38 cellular contexts compared by ENCODE assay signal in the genomic region with DNA sequence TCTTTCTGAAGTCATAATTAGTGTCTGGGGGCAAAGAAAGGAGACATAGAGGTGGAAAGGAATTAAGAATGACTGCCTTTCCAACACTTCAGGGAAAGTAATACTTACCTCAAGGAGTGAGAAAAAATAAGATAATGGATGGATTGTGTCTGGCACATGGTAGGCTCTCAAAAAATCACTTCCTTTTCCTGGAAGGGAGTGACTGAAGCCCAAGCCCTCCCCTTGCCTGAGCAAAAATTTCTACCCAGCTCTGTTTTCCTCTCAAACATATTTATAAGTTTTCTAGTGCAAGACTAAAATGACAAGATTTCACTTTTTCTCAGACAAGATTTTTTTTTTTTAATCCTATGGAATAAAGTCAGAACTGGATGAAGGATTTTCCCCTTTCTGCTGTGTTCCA.
"Had no signal": no experiment of that assay in that cellular context is flagged by ENCODE, and none has a peak within 500 bp of the region (broad histone marks: within the 10 kb centered on the region; RNA-seq: fewer than 3 reads in every experiment).

No MANE protein-coding gene starts in this region.

- H3K36me3 ChIP-seq: adrenal gland, ascending aorta, brain microvascular endothelial cell, breast epithelium, cardiac muscle cell had no signal

- H3K4me1 Mint-ChIP-seq: central memory CD8-positive, alpha-beta T cell had no signal

- H3K27ac Mint-ChIP-seq: activated naive CD4-positive, alpha-beta T cell treated with anti-CD3 and anti-CD28 coated beads for 36 hours; activated naive CD4-positive, alpha-beta T cell treated with anti-CD3 and anti-CD28 coated beads, Interleukin-2, amount 10 ng/mL, durations not matched to agents 7 days and 5 days; activated naive CD4-positive, alpha-beta T cell treated with anti-CD3 and anti-CD28 coated beads, Interleukin-2, amount 50 U/mL, for 24 hours; activated naive CD4-positive, alpha-beta T cell treated with anti-CD3 and anti-CD28 coated beads, Interleukin-2, amount 50 U/mL, for 72 hours; activated naive CD8-positive, alpha-beta T cell; activated naive CD8-positive, alpha-beta T cell treated with anti-CD3 and anti-CD28 coated beads for 36 hours; activated naive CD8-positive, alpha-beta T cell treated with anti-CD3 and anti-CD28 coated beads, Interleukin-2, amount 10 ng/mL, durations not matched to agents 7 days and 5 days; activated naive CD8-positive, alpha-beta T cell treated with anti-CD3 and anti-CD28 coated beads, Interleukin-2, amount 50 U/mL, for 24 hours; activated T-cell treated with anti-CD3 and anti-CD28 coated beads, Interleukin-2, amount 50 U/mL, for 24 hours; activated T-cell treated with anti-CD3 and anti-CD28 coated beads, Interleukin-2, amount 50 U/mL, for 72 hours; activated T-helper 1 cell treated with anti-CD3 and anti-CD28 coated beads, Interleukin-12 subunit alpha, Interleukin-12 subunit beta, Interleukin-2, Interleukin-4 antibody, amounts not matched to agents 30 ng/mL and 10 ng/mL and 1 ng/mL, durations not matched to agents 14 hours and 24 hours and 36 hours; activated T-helper 17 cell treated with anti-CD3 and anti-CD28 coated beads, Interleukin-2, amount 50 U/mL, for 72 hours; activated T-helper 2 cell treated with anti-CD3 and anti-CD28 coated beads, Interferon-gamma antibody, Interleukin-2, Interleukin-4, amounts not matched to agents 10 μg/mL and 5 μg/mL and 100 μg/mL, durations not matched to agents 14 hours and 24 hours and 36 hours had no signal

- ATAC-seq: activated naive CD4-positive, alpha-beta T cell treated with anti-CD3 and anti-CD28 coated beads, Interleukin-2, amount 50 U/mL, for 72 hours; activated naive CD8-positive, alpha-beta T cell treated with anti-CD3 and anti-CD28 coated beads, Interleukin-2, amount 50 U/mL, for 24 hours; activated T-cell treated with anti-CD3 and anti-CD28 coated beads, Interleukin-2, amount 50 U/mL, for 4 hours; activated T-cell treated with anti-CD3 and anti-CD28 coated beads, Interleukin-2, amount 50 U/mL, for 72 hours; activated T-helper 17 cell treated with anti-CD3 and anti-CD28 coated beads, Interleukin-2, amount 50 U/mL, for 72 hours; body of pancreas had no signal

- H3K27me3 ChIP-seq: adrenal gland, ascending aorta, body of pancreas, brain microvascular endothelial cell, cardiac muscle cell had no signal

- H3K27me3 Mint-ChIP-seq: activated naive CD4-positive, alpha-beta T cell treated with anti-CD3 and anti-CD28 coated beads, Interleukin-2, amount 10 ng/mL, durations not matched to agents 7 days and 5 days; activated naive CD4-positive, alpha-beta T cell treated with anti-CD3 and anti-CD28 coated beads, Interleukin-2, amount 50 U/mL, for 24 hours; brain had no signal

- H3K4me3 ChIP-seq: adrenal gland, ascending aorta, body of pancreas, breast epithelium, cardiac muscle cell had no signal

- H3K9me3 Mint-ChIP-seq: activated naive CD4-positive, alpha-beta T cell treated with anti-CD3 and anti-CD28 coated beads for 36 hours; activated naive CD4-positive, alpha-beta T cell treated with anti-CD3 and anti-CD28 coated beads, Interleukin-2, amount 10 ng/mL, durations not matched to agents 7 days and 5 days; activated naive CD4-positive, alpha-beta T cell treated with anti-CD3 and anti-CD28 coated beads, Interleukin-2, amount 50 U/mL, for 24 hours; activated naive CD8-positive, alpha-beta T cell treated with anti-CD3 and anti-CD28 coated beads for 36 hours; activated naive CD8-positive, alpha-beta T cell treated with anti-CD3 and anti-CD28 coated beads, Interleukin-2, amount 10 ng/mL, durations not matched to agents 7 days and 5 days; activated naive CD8-positive, alpha-beta T cell treated with anti-CD3 and anti-CD28 coated beads, Interleukin-2, amount 50 U/mL, for 24 hours; activated T-cell treated with anti-CD3 and anti-CD28 coated beads, Interleukin-2, amount 50 U/mL, for 24 hours; activated T-cell treated with anti-CD3 and anti-CD28 coated beads, Interleukin-2, amount 50 U/mL, for 4 hours; activated T-cell treated with anti-CD3 and anti-CD28 coated beads, Interleukin-2, amount 50 U/mL, for 72 hours; activated T-helper 1 cell treated with anti-CD3 and anti-CD28 coated beads, Interleukin-12 subunit alpha, Interleukin-12 subunit beta, Interleukin-2, Interleukin-4 antibody, amounts not matched to agents 30 ng/mL and 10 ng/mL and 1 ng/mL, durations not matched to agents 14 hours and 24 hours and 36 hours; activated T-helper 17 cell treated with anti-CD3 and anti-CD28 coated beads, Interleukin-2, amount 50 U/mL, for 72 hours; activated T-helper 2 cell treated with anti-CD3 and anti-CD28 coated beads, Interferon-gamma antibody, Interleukin-2, Interleukin-4, amounts not matched to agents 10 μg/mL and 5 μg/mL and 100 μg/mL, durations not matched to agents 14 hours and 24 hours and 36 hours; central memory CD8-positive, alpha-beta T cell had no signal

- H3K9me3 ChIP-seq: adrenal gland, ascending aorta, body of pancreas, breast epithelium had no signal

- H3K4me3 Mint-ChIP-seq: activated naive CD4-positive, alpha-beta T cell treated with anti-CD3 and anti-CD28 coated beads for 36 hours; activated naive CD4-positive, alpha-beta T cell treated with anti-CD3 and anti-CD28 coated beads, Interleukin-2, amount 10 ng/mL, durations not matched to agents 7 days and 5 days; activated naive CD4-positive, alpha-beta T cell treated with anti-CD3 and anti-CD28 coated beads, Interleukin-2, amount 50 U/mL, for 24 hours; activated naive CD8-positive, alpha-beta T cell; activated naive CD8-positive, alpha-beta T cell treated with anti-CD3 and anti-CD28 coated beads for 36 hours; activated naive CD8-positive, alpha-beta T cell treated with anti-CD3 and anti-CD28 coated beads, Interleukin-2, amount 10 ng/mL, durations not matched to agents 7 days and 5 days; activated naive CD8-positive, alpha-beta T cell treated with anti-CD3 and anti-CD28 coated beads, Interleukin-2, amount 50 U/mL, for 24 hours; activated T-cell treated with anti-CD3 and anti-CD28 coated beads, Interleukin-2, amount 50 U/mL, for 24 hours; activated T-cell treated with anti-CD3 and anti-CD28 coated beads, Interleukin-2, amount 50 U/mL, for 4 hours; activated T-cell treated with anti-CD3 and anti-CD28 coated beads, Interleukin-2, amount 50 U/mL, for 72 hours; activated T-helper 1 cell treated with anti-CD3 and anti-CD28 coated beads, Interleukin-12 subunit alpha, Interleukin-12 subunit beta, Interleukin-2, Interleukin-4 antibody, amounts not matched to agents 30 ng/mL and 10 ng/mL and 1 ng/mL, durations not matched to agents 14 hours and 24 hours and 36 hours; activated T-helper 17 cell treated with anti-CD3 and anti-CD28 coated beads, Interleukin-2, amount 50 U/mL, for 72 hours; brain; central memory CD8-positive, alpha-beta T cell had no signal

- DNase-seq: activated effector memory CD4-positive, alpha-beta T cell treated with anti-CD3 and anti-CD28 coated beads, Interleukin-2, amount 50 U/mL, for 16 hours; activated effector memory CD4-positive, alpha-beta T cell treated with Interleukin-2 at 50 U/mL for 16 hours; activated gamma-delta T cell; activated gamma-delta T cell treated with Interleukin-2 at 50 U/mL for 16 hours; activated naive CD4-positive, alpha-beta T cell; activated naive CD4-positive, alpha-beta T cell treated with anti-CD3 and anti-CD28 coated beads for 36 hours; activated naive CD4-positive, alpha-beta T cell treated with anti-CD3 and anti-CD28 coated beads, Interleukin-2, amount 10 ng/mL, durations not matched to agents 7 days and 5 days; activated naive CD4-positive, alpha-beta T cell treated with anti-CD3 and anti-CD28 coated beads, Interleukin-2, amount 50 U/mL, for 16 hours; activated naive CD8-positive, alpha-beta T cell treated with anti-CD3 and anti-CD28 coated beads for 36 hours; activated naive CD8-positive, alpha-beta T cell treated with anti-CD3 and anti-CD28 coated beads, Interleukin-2, amount 10 ng/mL, durations not matched to agents 7 days and 5 days; activated naive CD8-positive, alpha-beta T cell treated with anti-CD3 and anti-CD28 coated beads, Interleukin-2, amount 50 U/mL, for 24 hours; activated T-cell treated with anti-CD3 and anti-CD28 coated beads for 4 hours; activated T-cell treated with anti-CD3 and anti-CD28 coated beads, Interleukin-2, amount 50 U/mL, for 1 hour; activated T-cell treated with anti-CD3 and anti-CD28 coated beads, Interleukin-2, amount 50 U/mL, for 24 hours; activated T-cell treated with anti-CD3 and anti-CD28 coated beads, Interleukin-2, amount 50 U/mL, for 4 hours; activated T-cell treated with anti-CD3 and anti-CD28 coated beads, Interleukin-2, amount 50 U/mL, for 48 hours; activated T-cell treated with anti-CD3 and anti-CD28 coated beads, Interleukin-2, amount 50 U/mL, for 72 hours; adrenal gland; amniotic stem cell; amygdala; anterior cingulate cortex; aorta; body of pancreas; brain microvascular endothelial cell; caudate nucleus; central memory CD4-positive, alpha-beta T cell; cerebellar nuclear complex had no signal

- H3K36me3 Mint-ChIP-seq: activated naive CD4-positive, alpha-beta T cell treated with anti-CD3 and anti-CD28 coated beads, Interleukin-2, amount 10 ng/mL, durations not matched to agents 7 days and 5 days; activated naive CD8-positive, alpha-beta T cell; activated naive CD8-positive, alpha-beta T cell treated with anti-CD3 and anti-CD28 coated beads for 36 hours; brain had no signal

- H3K4me1 ChIP-seq: adrenal gland, ascending aorta, body of pancreas, breast epithelium had no signal

- H3K27ac ChIP-seq: adrenal gland, ascending aorta, body of pancreas, brain microvascular endothelial cell, breast epithelium, cardiac muscle cell had no signal
